ENCODE assay signal across 15 cellular contexts in genomic region chr22:19111140-19111539, GRCh38. TPM values are rescaled to one million over a fixed set of nuclear protein-coding genes. Genes with fewer than 3 reads are reported as not detected.
DNase-seq lines count a peak whose midpoint lies in the region; ATAC-seq and TF ChIP-seq lines count a peak whose summit lies in the region.
"Had no signal": no experiment of that assay in that cellular context is flagged by ENCODE, and none has a peak within 500 bp of the region (broad histone marks: within the 10 kb centered on the region; RNA-seq: fewer than 3 reads in every experiment).

No MANE protein-coding gene starts in this region.

- peaks cover 78% of the 10 kb centered on the region for H3K4me1 Mint-ChIP-seq in activated naive CD4-positive, alpha-beta T cell treated with anti-CD3 and anti-CD28 coated beads for 36 hours (ENCODE audit: low read depth)
- H3K4me1 Mint-ChIP-seq in chondrocyte (ENCODE audit: low read depth) (peaks cover 24% of the 10 kb centered on the region), type B pancreatic cell (ENCODE audit: unreplicated experiment) (peaks cover 43% of the 10 kb centered on the region), glutamatergic neuron (ENCODE audit: low read depth, unreplicated experiment) (peaks cover 34% of the 10 kb centered on the region)

- H3K9me3 Mint-ChIP-seq in activated naive CD4-positive, alpha-beta T cell treated with anti-CD3 and anti-CD28 coated beads for 36 hours: no peaks in the 10 kb centered on the region
- H3K9me3 Mint-ChIP-seq in chondrocyte (ENCODE audit: low read depth) (no peaks in the 10 kb centered on the region), type B pancreatic cell (no peaks in the 10 kb centered on the region), glutamatergic neuron (ENCODE audit: unreplicated experiment) (peaks cover 6% of the 10 kb centered on the region)
- H3K9me3 Mint-ChIP-seq: memory B cell had no signal

- no peak for ATAC-seq in GM19467 (IDR thresholded peaks at IDR 0.05; ENCODE audit: unreplicated experiment)

- intact Hi-C loops in activated naive CD4-positive, alpha-beta T cell treated with anti-CD3 and anti-CD28 coated beads for 36 hours (cut with micrococcal nuclease): no loop called here

- H3K4me3 Mint-ChIP-seq in activated naive CD4-positive, alpha-beta T cell treated with anti-CD3 and anti-CD28 coated beads for 36 hours: no peak overlapping the region
- H3K4me3 Mint-ChIP-seq in chondrocyte (ENCODE audit: unreplicated experiment) (no peak overlapping the region), type B pancreatic cell (no peak overlapping the region), glutamatergic neuron (ENCODE audit: unreplicated experiment) (no peak overlapping the region)
- H3K4me3 Mint-ChIP-seq: memory B cell had no signal

- no peak for DNase-seq in activated naive CD4-positive, alpha-beta T cell treated with anti-CD3 and anti-CD28 coated beads for 36 hours
- no peak for DNase-seq in activated naive CD4-positive, alpha-beta T cell (lab: John Stamatoyannopoulos, UW)
- DNase-seq in NCI-H146 treated with DMSO at 0.1 percent for 48 hours (lab: John Stamatoyannopoulos, UW; ENCODE audit: unreplicated experiment) (peak; percentile 3), chondrocyte (ENCODE audit: low spot score) (peak; percentile 33), type B pancreatic cell (ENCODE audit: extremely low spot score, unreplicated experiment) (no peak), glutamatergic neuron (no peak)
- DNase-seq in stimulated activated CD4-positive, alpha-beta T cell treated with anti-CD3 and anti-CD28 coated beads, Interleukin-15, amount 100 ng/mL, for 24 hours: no peak
- DNase-seq: anterior cingulate cortex, IMR-90, NCI-H2029, Peyer's patch had no signal

- CTCF ChIA-PET in activated naive CD4-positive, alpha-beta T cell treated with anti-CD3 and anti-CD28 coated beads for 36 hours (lab: Charles Lee): interaction anchor here (0.6 to 1.9 kb wide), 8 partner anchors 10 to 516 kb away, joined by 4 to 11 read pairs (median 5); partner anchors contain the start of gene ESS2

- no peaks in the 10 kb centered on the region for H3K36me3 Mint-ChIP-seq in activated naive CD4-positive, alpha-beta T cell treated with anti-CD3 and anti-CD28 coated beads for 36 hours (ENCODE audit: low read depth)
- H3K36me3 Mint-ChIP-seq in chondrocyte (ENCODE audit: low read depth) (no peaks in the 10 kb centered on the region), type B pancreatic cell (peaks cover 4% of the 10 kb centered on the region), glutamatergic neuron (ENCODE audit: unreplicated experiment) (no peaks in the 10 kb centered on the region)

- peak overlapping the region; percentile 14 for H3K27ac Mint-ChIP-seq in activated naive CD4-positive, alpha-beta T cell treated with anti-CD3 and anti-CD28 coated beads for 36 hours
- no peak overlapping the region for H3K27ac Mint-ChIP-seq in chondrocyte (ENCODE audit: unreplicated experiment)
- peak overlapping the region; percentile 21 for H3K27ac Mint-ChIP-seq in type B pancreatic cell
- no peak overlapping the region for H3K27ac Mint-ChIP-seq in glutamatergic neuron (ENCODE audit: unreplicated experiment)
- H3K27ac Mint-ChIP-seq: memory B cell had no signal

- no peak for TF ChIP-seq CTCF in chondrocyte (IDR thresholded peaks at IDR 0.05)
- no peak for TF ChIP-seq CTCF in type B pancreatic cell (conservative IDR thresholded peaks at IDR 0.05)
- no peak for TF ChIP-seq CTCF in glutamatergic neuron (IDR thresholded peaks at IDR 0.05; ENCODE audit: partially characterized antibody, unreplicated experiment)

- H3K27me3 Mint-ChIP-seq in activated naive CD4-positive, alpha-beta T cell treated with anti-CD3 and anti-CD28 coated beads for 36 hours (ENCODE audit: low read depth): no peaks in the 10 kb centered on the region
- H3K27me3 Mint-ChIP-seq in chondrocyte (ENCODE audit: low read depth) (no peaks in the 10 kb centered on the region), type B pancreatic cell (no peaks in the 10 kb centered on the region), glutamatergic neuron (ENCODE audit: unreplicated experiment) (peaks cover 2% of the 10 kb centered on the region)
- H3K27me3 Mint-ChIP-seq: memory B cell had no signal

RNA-seq across cellular contexts. Expression of gene DGCR2, which starts 11.1 kb away (rescaled TPM):
- total RNA-seq in activated naive CD4-positive, alpha-beta T cell treated with anti-CD3 and anti-CD28 coated beads for 36 hours: 10 to 100 TPM; 15.4 to 16.4 TPM
- total RNA-seq in chondrocyte: 44.4 to 55.6 TPM (median 45.8 TPM) in 3 replicates
- total RNA-seq in type B pancreatic cell (ENCODE audit: low replicate concordance): 75.2 and 83.1 TPM in 2 replicates
- 68.7 TPM for total RNA-seq in glutamatergic neuron (ENCODE audit: unreplicated experiment)

RNA-seq across cellular contexts. Expression of gene TSSK2, which starts 20.0 kb away (rescaled TPM):
- not detected for total RNA-seq in activated naive CD4-positive, alpha-beta T cell treated with anti-CD3 and anti-CD28 coated beads for 36 hours
- total RNA-seq in chondrocyte (not detected in 3 replicates), type B pancreatic cell (ENCODE audit: low replicate concordance) (not detected in 2 replicates), glutamatergic neuron (ENCODE audit: unreplicated experiment) (not detected)
- total RNA-seq: dermis microvascular lymphatic vessel endothelial cell; IMR-90; T-helper 2 cell treated with Interferon-gamma antibody and Interleukin-4, amounts not matched to agents 100 ng/mL and 5 ng/mL, for 36 hours had no signal

RNA-seq across cellular contexts. Expression of gene ESS2, which starts 33.3 kb away (rescaled TPM):
- total RNA-seq in activated naive CD4-positive, alpha-beta T cell treated with anti-CD3 and anti-CD28 coated beads for 36 hours: 10 to 100 TPM in 1 of 2 experiments, 1 to 10 TPM in 1; 9.9 to 11.0 TPM
- total RNA-seq in chondrocyte: 17.8 to 18.3 TPM (median 18.3 TPM) in 3 replicates
- total RNA-seq in type B pancreatic cell (ENCODE audit: low replicate concordance): 15.7 and 19.5 TPM in 2 replicates
- 20.4 TPM for total RNA-seq in glutamatergic neuron (ENCODE audit: unreplicated experiment)

RNA-seq across cellular contexts. Expression of gene GSC2, which starts 39.0 kb away (rescaled TPM):
- total RNA-seq in activated naive CD4-positive, alpha-beta T cell treated with anti-CD3 and anti-CD28 coated beads for 36 hours: not detected
- total RNA-seq in chondrocyte: not detected in 3 replicates
- not detected in 2 replicates for total RNA-seq in type B pancreatic cell (ENCODE audit: low replicate concordance)
- total RNA-seq in glutamatergic neuron (ENCODE audit: unreplicated experiment): not detected
- total RNA-seq: dermis microvascular lymphatic vessel endothelial cell; IMR-90; Peyer's patch; T-helper 2 cell treated with Interferon-gamma antibody and Interleukin-4, amounts not matched to agents 100 ng/mL and 5 ng/mL, for 36 hours had no signal

Comparison
In these comparisons a context has a peak if more than half of its experiments do, and no peak if none do; other contexts are left out.
1. DNase-seq: peak in NCI-H146 treated with DMSO at 0.1 percent for 48 hours (single experiment) and chondrocyte (single experiment); none in activated naive CD4-positive, alpha-beta T cell treated with anti-CD3 and anti-CD28 coated beads for 36 hours (single experiment), activated naive CD4-positive, alpha-beta T cell (0 of 4), type B pancreatic cell (single experiment), glutamatergic neuron (single experiment) and stimulated activated CD4-positive, alpha-beta T cell treated with anti-CD3 and anti-CD28 coated beads, Interleukin-15, amount 100 ng/mL, for 24 hours (single experiment).
2. H3K27ac Mint-ChIP-seq: peak in activated naive CD4-positive, alpha-beta T cell treated with anti-CD3 and anti-CD28 coated beads for 36 hours (single experiment) and type B pancreatic cell (single experiment); none in chondrocyte (single experiment) and glutamatergic neuron (single experiment).